In the genomic region with DNA sequence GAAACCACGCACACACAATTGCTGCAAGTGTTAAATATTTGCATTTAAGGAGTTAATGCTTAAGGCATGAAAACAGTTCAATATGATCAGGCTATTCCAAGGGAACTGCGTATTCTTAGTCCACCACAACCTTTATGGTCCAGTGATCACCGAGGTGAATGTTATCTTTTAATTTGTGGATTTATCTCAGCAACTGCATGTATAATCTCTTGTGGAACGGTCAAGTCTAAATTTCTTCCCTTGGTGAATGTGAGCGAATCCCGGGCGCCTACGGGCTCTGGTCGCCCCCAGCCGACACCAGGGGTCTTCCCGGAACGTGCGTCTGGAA, we compare ENCODE assay signal across 8 cellular contexts. TPM values are rescaled to one million over a fixed set of nuclear protein-coding genes. Genes with fewer than 3 reads are reported as not detected.
A peak's percentile ranks its signal among the peaks of the same experiment; 100 is the strongest.
DNase-seq lines count a peak whose midpoint lies in the region; ATAC-seq and TF ChIP-seq lines count a peak whose summit lies in the region.

No MANE protein-coding gene starts in this region.

- no peaks in the 10 kb centered on the region for H4K20me1 ChIP-seq in SU-DHL-6 (ENCODE audit: low read depth, low read length)

- no peak for TF ChIP-seq CTCF in GM12875 (IDR thresholded peaks at IDR 0.05; ENCODE audit: borderline replicate concordance, insufficient read depth, low read depth, low read length)
- TF ChIP-seq CTCF in SU-DHL-6 (IDR thresholded peaks at IDR 0.05; ENCODE audit: insufficient read depth, low read length, poor library complexity, severe bottlenecking) = no peak
- TF ChIP-seq CTCF in fibroblast of villous mesenchyme (IDR thresholded peaks at IDR 0.05; ENCODE audit: insufficient read depth, low read depth, low read length) = no peak
- TF ChIP-seq CTCF in sigmoid colon (IDR thresholded peaks at IDR 0.05) = no peak

- peak overlapping the region; percentile 83 for H3K4me3 ChIP-seq in GM12875 (ENCODE audit: low read depth, low read length)
- H3K4me3 ChIP-seq in SU-DHL-6 (ENCODE audit: insufficient read depth, low read length, poor library complexity, severe bottlenecking) = peak overlapping the region; percentile 65
- peak overlapping the region; percentile 76 for H3K4me3 ChIP-seq in fibroblast of villous mesenchyme (ENCODE audit: low read depth, low read length)
- peak overlapping the region; percentile 62 to 73 (median 68) for H3K4me3 ChIP-seq in sigmoid colon

- H3K27me3 ChIP-seq in SU-DHL-6 (ENCODE audit: low read length) (no peaks in the 10 kb centered on the region), sigmoid colon (no peaks in the 10 kb centered on the region)

- no peak for DNase-seq in fibroblast of villous mesenchyme (ENCODE audit: low read depth)
- DNase-seq in sigmoid colon = no peak
- DNase-seq in H4 (ENCODE audit: low spot score) = no peak
- no peak for DNase-seq in NCI-H510A (lab: John Stamatoyannopoulos, UW)

- no peak for TF ChIP-seq POLR2A in sigmoid colon (IDR thresholded peaks at IDR 0.05)

- H3K4me2 ChIP-seq in SU-DHL-6 (ENCODE audit: low read depth, low read length, poor library complexity, severe bottlenecking) = peak overlapping the region; percentile 72

- peak overlapping the region; percentile 62 for H3K9ac ChIP-seq in SU-DHL-6 (ENCODE audit: low read length)

- H3K36me3 ChIP-seq in SU-DHL-6 (ENCODE audit: low read length) = peaks cover 6% of the 10 kb centered on the region; the same call in 1 of the 2 replicates
- peaks cover 0 to 6% (median 0%) of the 10 kb centered on the region in 4 donors for H3K36me3 ChIP-seq in sigmoid colon

- H3K79me2 ChIP-seq in SU-DHL-6 (ENCODE audit: insufficient read depth, low read length) = no peaks in the 10 kb centered on the region

- peaks cover 0 to 15% (median 11%) of the 10 kb centered on the region in 4 donors for H3K4me1 ChIP-seq in sigmoid colon

- H3K27ac ChIP-seq in SU-DHL-6 (ENCODE audit: low read depth, low read length) = no peak overlapping the region
- H3K27ac ChIP-seq in sigmoid colon = peak overlapping the region; percentile 69 to 79 (median 76)

- WGBS in sigmoid colon, 2 donors = 2 to 5% methylated on average over 13 of the region's 13 CpGs

- no peaks in the 10 kb centered on the region for H3K9me2 ChIP-seq in SU-DHL-6 (replicated peaks; ENCODE audit: insufficient read depth, low read length)

- H3F3A ChIP-seq in SU-DHL-6 (ENCODE audit: insufficient read depth) = peaks cover 4% of the 10 kb centered on the region; the same call in 1 of the 2 replicates

- H2AFZ ChIP-seq in SU-DHL-6 (ENCODE audit: low read depth, low read length, severe bottlenecking) = peak overlapping the region; percentile 90

- ATAC-seq in HG03520 (IDR thresholded peaks at IDR 0.05; ENCODE audit: unreplicated experiment) (no peak), HG02970 (IDR thresholded peaks at IDR 0.05; ENCODE audit: low FRiP score, unreplicated experiment) (no peak)

- no peaks in the 10 kb centered on the region for H3K9me3 ChIP-seq in SU-DHL-6 (ENCODE audit: insufficient read depth, low read length)
- H3K9me3 ChIP-seq in sigmoid colon = no peaks in the 10 kb centered on the region

- intact Hi-C loops in sigmoid colon (cut with DNase I) = loop anchor here (1.0 kb wide), 1 partner anchor 27 kb away; no protein-coding TSS in a partner anchor

- TF ChIP-seq EP300 in sigmoid colon (IDR thresholded peaks at IDR 0.05) = no peak

RNA-seq across cellular contexts. Expression of a gene that starts 1.0 kb away (rescaled TPM):
- total RNA-seq in fibroblast of villous mesenchyme (0.43 and 0.64 TPM in 2 replicates), sigmoid colon (1 to 10 TPM in 3 of 4 donors, under 1 TPM in 1; 0.71 to 9.7 (median 4.1) TPM)
- 1 to 10 TPM in 2 of 3 donors, under 1 TPM in 1; 0.60 to 4.6 (median 3.5) TPM for polyA plus RNA-seq in sigmoid colon
- total RNA-seq in H4 (2014; rRNA removed; shearing (Covaris generic)) = 1.0 TPM in 1 of 2 replicates, not detected in the other

RNA-seq across cellular contexts. Expression of a gene that starts 27.6 kb away (rescaled TPM):
- total RNA-seq in fibroblast of villous mesenchyme = 35.8 and 45.8 TPM in 2 replicates
- total RNA-seq in sigmoid colon = 10 to 100 TPM; 13.2 to 30.7 (median 19.3) TPM
- 100 to 1,000 TPM in 2 of 3 donors, 10 to 100 TPM in 1; 84.2 to 251 (median 233) TPM for polyA plus RNA-seq in sigmoid colon
- total RNA-seq in H4 (2014; rRNA removed; shearing (Covaris generic)) = 52.9 and 57.9 TPM in 2 replicates

RNA-seq across cellular contexts. Expression of a gene that starts 27.8 kb away (rescaled TPM):
- total RNA-seq in fibroblast of villous mesenchyme (31.6 and 32.4 TPM in 2 replicates), sigmoid colon (10 to 100 TPM; 17.9 to 27.1 (median 25.0) TPM)
- 1 to 10 TPM; 1.8 to 5.6 (median 1.8) TPM for polyA plus RNA-seq in sigmoid colon
- total RNA-seq in H4 (2014; rRNA removed; shearing (Covaris generic)) = 3.6 and 5.6 TPM in 2 replicates
